In genomic region chr1:91830242-91831131, GRCh38 we compare ENCODE assay signal across 8 cellular contexts.
DNase-seq lines count a peak whose midpoint lies in the region; ATAC-seq, FAIRE-seq and TF ChIP-seq lines count a peak whose summit lies in the region.

No MANE protein-coding gene starts in this region.

- DNase-seq in D721Med (ENCODE audit: insufficient read length, low spot score) (no peak), RPMI8226 (peak; percentile 73), fibroblast of the conjunctiva (ENCODE audit: low read depth) (peak; percentile 91), pons (ENCODE audit: low spot score) (peak; percentile 39), NCI-H1694 treated with DMSO at 0.1 percent for 48 hours (lab: John Stamatoyannopoulos, UW) (no peak), amniotic stem cell (lab: John Stamatoyannopoulos, UW) (no peak), T-helper 9 cell (no peak)

- peak; percentile 13 for TF ChIP-seq CTCF in D721Med (IDR thresholded peaks at IDR 0.05; ENCODE audit: insufficient read depth, missing control alignments)

- no peak for FAIRE-seq in D721Med (lab: Jason Lieb, UNC)

- ATAC-seq in GM18858 (IDR thresholded peaks at IDR 0.05; ENCODE audit: unreplicated experiment) = no peak

Comparison
In these comparisons a context has a peak if more than half of its experiments do, and no peak if none do; other contexts are left out.
1. DNase-seq: peak in RPMI8226 (single experiment), fibroblast of the conjunctiva (single experiment) and pons (single experiment); none in D721Med (single experiment), NCI-H1694 treated with DMSO at 0.1 percent for 48 hours (single experiment), amniotic stem cell (single experiment) and T-helper 9 cell (single experiment).